In genomic region chr11:58622344-58622743, GRCh38 we compare ENCODE assay signal across 12 cellular contexts. TPM values are rescaled to one million over a fixed set of nuclear protein-coding genes. Genes with fewer than 3 reads are reported as not detected.
DNase-seq lines count a peak whose midpoint lies in the region; TF ChIP-seq lines count a peak whose summit lies in the region.
"Had no signal": no experiment of that assay in that cellular context is flagged by ENCODE, and none has a peak within 500 bp of the region (broad histone marks: within the 10 kb centered on the region; RNA-seq: fewer than 3 reads in every experiment).

Gene CNTF, plus strand, starts transcription at chr11:58622665. Its CDS starts 88 bp downstream, at chr11:58622753.

- peak within 1 kb of the TSS; percentile 73 for H3K27ac Mint-ChIP-seq in activated CD4-positive, alpha-beta T cell treated with anti-CD3 and anti-CD28 coated beads, Interleukin-2, amount 10 ng/mL, durations not matched to agents 24 days and 14 days
- H3K27ac Mint-ChIP-seq in CD14-positive monocyte (peak within 1 kb of the TSS in 2 of 7 donors; percentile 3 to 48), chondrocyte (ENCODE audit: unreplicated experiment) (no peak within 1 kb of the TSS)

- H3K4me3 Mint-ChIP-seq in activated CD4-positive, alpha-beta T cell treated with anti-CD3 and anti-CD28 coated beads, Interleukin-2, amount 10 ng/mL, durations not matched to agents 24 days and 14 days = peak within 1 kb of the TSS; percentile 2
- H3K4me3 Mint-ChIP-seq in CD14-positive monocyte (no peak within 1 kb of the TSS), chondrocyte (ENCODE audit: unreplicated experiment) (no peak within 1 kb of the TSS)

- no peaks in the 10 kb centered on the region for H3K27me3 ChIP-seq in fibroblast of lung (ENCODE audit: control insufficient read depth, insufficient read depth, low read length)

- no peak for DNase-seq in activated CD4-positive, alpha-beta T cell treated with anti-CD3 and anti-CD28 coated beads, Interleukin-2, amount 10 ng/mL, durations not matched to agents 24 days and 14 days
- DNase-seq in activated CD4-positive, alpha-beta T cell treated with anti-CD3 and anti-CD28 coated beads for 1 hour = no peak
- DNase-seq in RPMI7951 (ENCODE audit: low read depth) (peak; percentile 46), fibroblast of lung (ENCODE audit: low read depth in 2 of 2) (peak in 1 of 2 donors; percentile 61), renal cortical epithelial cell (ENCODE audit: low read depth) (peak; percentile 37), retina (no peak), CD14-positive monocyte (ENCODE audit: low spot score) (no peak), chondrocyte (ENCODE audit: low spot score) (no peak)
- DNase-seq: activated effector memory CD4-positive, alpha-beta T cell treated with Interleukin-2 at 50 U/mL for 16 hours; hippocampal formation; midbrain; NCI-H187 had no signal

- intact Hi-C loops in activated CD4-positive, alpha-beta T cell treated with anti-CD3 and anti-CD28 coated beads, Interleukin-2, amount 10 ng/mL, durations not matched to agents 24 days and 14 days (cut with micrococcal nuclease) = no loop called here
- intact Hi-C loops in CD14-positive monocyte (cut with micrococcal nuclease) = no loop called here

- H3K9me3 Mint-ChIP-seq in activated CD4-positive, alpha-beta T cell treated with anti-CD3 and anti-CD28 coated beads, Interleukin-2, amount 10 ng/mL, durations not matched to agents 24 days and 14 days = no peaks in the 10 kb centered on the region
- H3K9me3 Mint-ChIP-seq in CD14-positive monocyte (peaks cover 0 to 2% (median 0%) of the 10 kb centered on the region in 7 donors), chondrocyte (ENCODE audit: low read depth) (no peaks in the 10 kb centered on the region)

- H3K4me2 ChIP-seq in fibroblast of lung (ENCODE audit: extremely low read depth, insufficient read depth, low read length) = no peak within 1 kb of the TSS

- H3K36me3 Mint-ChIP-seq in activated CD4-positive, alpha-beta T cell treated with anti-CD3 and anti-CD28 coated beads, Interleukin-2, amount 10 ng/mL, durations not matched to agents 24 days and 14 days (ENCODE audit: low read depth) = peaks cover 65% of the 10 kb centered on the region
- H3K36me3 Mint-ChIP-seq in CD14-positive monocyte (peaks cover 66 to 67% of the 10 kb centered on the region in 2 donors), chondrocyte (ENCODE audit: low read depth) (peaks cover 44% of the 10 kb centered on the region)

- no peaks in the 10 kb centered on the region for H4K20me1 ChIP-seq in fibroblast of lung (ENCODE audit: control insufficient read depth, extremely low read depth, insufficient read depth, low read length)

- H3K36me3 ChIP-seq in fibroblast of lung (ENCODE audit: control insufficient read depth, insufficient read depth, low read length) = peaks cover 5% of the 10 kb centered on the region

- TF ChIP-seq CTCF in fibroblast of lung (conservative IDR thresholded peaks at IDR 0.05 in 1 of 2, IDR thresholded peaks at IDR 0.05 in 1 of 2; ENCODE audit: low read depth in 1 of 2, low read length in 2 of 2) (no peak), CD14-positive monocyte (IDR thresholded peaks at IDR 0.05) (no peak), chondrocyte (IDR thresholded peaks at IDR 0.05) (no peak)

- no peak within 1 kb of the TSS for H3K9ac ChIP-seq in fibroblast of lung (ENCODE audit: insufficient read depth, low read length)

- no peaks in the 10 kb centered on the region for H3K9me3 ChIP-seq in fibroblast of lung (ENCODE audit: control insufficient read depth, insufficient read depth, low read depth, low read length)

- no peaks in the 10 kb centered on the region for H3K27me3 Mint-ChIP-seq in activated CD4-positive, alpha-beta T cell treated with anti-CD3 and anti-CD28 coated beads, Interleukin-2, amount 10 ng/mL, durations not matched to agents 24 days and 14 days
- no peaks in the 10 kb centered on the region for H3K27me3 Mint-ChIP-seq in CD14-positive monocyte (ENCODE audit: low read depth in 3 of 3)
- H3K27me3 Mint-ChIP-seq in chondrocyte (ENCODE audit: low read depth) = no peaks in the 10 kb centered on the region

- peak within 1 kb of the TSS; percentile 1 for H3K27ac ChIP-seq in fibroblast of lung (ENCODE audit: insufficient read depth, low read length)

- peaks cover 11% of the 10 kb centered on the region for H3K4me1 ChIP-seq in fibroblast of lung (ENCODE audit: control insufficient read depth, extremely low read depth, insufficient read depth, low read length)

- H3K4me1 Mint-ChIP-seq in activated CD4-positive, alpha-beta T cell treated with anti-CD3 and anti-CD28 coated beads, Interleukin-2, amount 10 ng/mL, durations not matched to agents 24 days and 14 days = peaks cover 18% of the 10 kb centered on the region
- H3K4me1 Mint-ChIP-seq in CD14-positive monocyte = no peaks in the 10 kb centered on the region
- H3K4me1 Mint-ChIP-seq in chondrocyte (ENCODE audit: low read depth) = peaks cover 30% of the 10 kb centered on the region

- no peak within 1 kb of the TSS for H3K4me3 ChIP-seq in fibroblast of lung (replicated peaks in 1 of 4; ENCODE audit: control extremely low read depth in 1 of 4, insufficient read depth in 1 of 4, low read depth in 3 of 4, low read length in 4 of 4)

- no peak within 1 kb of the TSS for H2AFZ ChIP-seq in fibroblast of lung (ENCODE audit: low read length)

- peaks cover 7% of the 10 kb centered on the region for H3K79me2 ChIP-seq in fibroblast of lung (ENCODE audit: control insufficient read depth, insufficient read depth, low read length)

RNA-seq across cellular contexts. Expression of gene CNTF, which starts in this region (rescaled TPM):
- 3.4 and 3.9 TPM in 2 replicates for total RNA-seq in activated CD4-positive, alpha-beta T cell treated with anti-CD3 and anti-CD28 coated beads, Interleukin-2, amount 10 ng/mL, durations not matched to agents 24 days and 14 days
- total RNA-seq in RPMI7951 (2014; rRNA removed; shearing (Covaris generic)) = 1.8 and 3.0 TPM in 2 replicates
- total RNA-seq in fibroblast of lung (0.77 and 1.2 TPM in 2 replicates), renal cortical epithelial cell (0.35 and 1.6 TPM in 2 replicates), chondrocyte (0.92 to 1.3 TPM (median 1.1 TPM) in 3 replicates)
- polyA plus RNA-seq in fibroblast of lung (0.73 and 0.95 TPM in 2 replicates), CD14-positive monocyte (not detected)
- 0.69 and 0.73 TPM in 2 replicates for polyA plus RNA-seq in fibroblast of lung (2012)
- polyA minus RNA-seq in fibroblast of lung (ENCODE audit: low replicate concordance) = 2.0 TPM in 1 of 2 replicates, not detected in the other

Comparison
In these comparisons a context has a peak if more than half of its experiments do, and no peak if none do; other contexts are left out.
1. DNase-seq: peak in RPMI7951 (single experiment) and renal cortical epithelial cell (single experiment); none in activated CD4-positive, alpha-beta T cell treated with anti-CD3 and anti-CD28 coated beads, Interleukin-2, amount 10 ng/mL, durations not matched to agents 24 days and 14 days (single experiment), activated CD4-positive, alpha-beta T cell treated with anti-CD3 and anti-CD28 coated beads for 1 hour (single experiment), retina (single experiment), CD14-positive monocyte (single experiment) and chondrocyte (single experiment).